In the genomic region with DNA sequence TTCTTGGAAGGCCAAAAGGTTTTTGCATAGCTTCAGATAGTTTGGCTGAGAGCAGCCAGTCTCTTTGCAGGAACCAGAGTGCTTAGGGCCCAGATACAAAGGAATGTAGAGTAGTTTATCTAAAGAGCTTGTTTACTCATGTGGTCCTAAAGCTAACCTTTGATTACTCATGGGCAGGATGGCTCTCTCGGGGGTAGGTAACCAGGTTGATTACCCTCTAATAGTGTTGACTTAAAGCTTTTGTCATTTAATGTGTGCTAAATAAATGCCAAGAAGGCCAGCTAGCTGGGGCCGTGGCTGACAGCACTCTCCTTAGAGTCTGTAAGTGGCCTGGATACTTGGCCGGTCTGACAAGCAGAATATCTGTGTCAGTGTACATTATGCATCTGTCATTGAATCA, we compare ENCODE assay signal across 1 cellular context.
A peak's percentile ranks its signal among the peaks of the same experiment; 100 is the strongest.
TF ChIP-seq lines count a peak whose summit lies in the region.

No MANE protein-coding gene starts in this region.

TF ChIP-seq in H1, 55 proteins besides CTCF, POLR2A, EP300 and RAD21 (continued from another document):
- TF ChIP-seq CTBP2 (IDR thresholded peaks at IDR 0.05; ENCODE audit: borderline replicate concordance, insufficient read depth, insufficient read length, low read length) (no peak), TAF7 (optimal IDR thresholded peaks at IDR 0.05; ENCODE audit: borderline replicate concordance, low read depth, low read length) (no peak), POLR2AphosphoS5 (IDR thresholded peaks at IDR 0.05; ENCODE audit: low read depth, low read length) (peak; percentile 63), POU5F1 (IDR thresholded peaks at IDR 0.05; ENCODE audit: low read depth, low read length) (0 out of 2 replicates have a peak, but pooled peaks have one; percentile 47), NANOG (IDR thresholded peaks at IDR 0.05; ENCODE audit: insufficient read depth, low read depth, low read length, poor library complexity, severe bottlenecking) (peak; percentile 97), GABPA (IDR thresholded peaks at IDR 0.05; ENCODE audit: borderline replicate concordance, insufficient read depth, low read length) (no peak)
